Comparison of ENCODE assay signal across 8 cellular contexts in the genomic region with DNA sequence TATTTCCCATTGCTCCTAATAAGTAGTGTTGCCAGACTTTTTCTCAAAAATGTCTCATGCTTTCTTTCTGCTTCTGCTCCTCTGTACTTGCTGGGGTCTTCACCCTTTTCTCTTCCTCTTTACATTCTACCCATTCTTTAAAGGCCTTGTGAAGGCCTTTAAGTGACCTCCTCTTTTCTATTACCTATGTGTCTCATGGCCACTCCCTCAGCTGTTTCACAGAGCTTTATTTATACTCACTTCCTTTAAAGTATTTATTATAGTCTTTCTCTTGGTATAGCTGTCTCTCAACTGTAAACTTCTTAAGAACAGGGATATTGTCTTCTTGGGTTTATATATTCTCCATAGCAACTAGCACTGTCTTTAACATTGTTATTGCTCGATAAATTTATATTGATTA. TPM values are rescaled to one million over a fixed set of nuclear protein-coding genes. Genes with fewer than 3 reads are reported as not detected.
DNase-seq lines count a peak whose midpoint lies in the region; ATAC-seq, FAIRE-seq and TF ChIP-seq lines count a peak whose summit lies in the region.

No MANE protein-coding gene starts in this region.

- H3K4me3 ChIP-seq in keratinocyte (ENCODE audit: control insufficient read depth in 2 of 3, extremely low read depth in 1 of 3, insufficient read depth in 2 of 3, low read depth in 1 of 3, low read length in 3 of 3) = peak overlapping the region; percentile 70 to 86 (median 84)
- peak overlapping the region; percentile 70 to 72 for H3K4me3 ChIP-seq in tibial artery

- H4K20me1 ChIP-seq in keratinocyte (ENCODE audit: control insufficient read depth, extremely low read depth, insufficient read depth, low read length) = no peaks in the 10 kb centered on the region

- H3K4me1 ChIP-seq in keratinocyte (ENCODE audit: control insufficient read depth, extremely low read depth, insufficient read depth, low read length) (peaks cover 19% of the 10 kb centered on the region), tibial artery (peaks cover 0 to 17% (median 9%) of the 10 kb centered on the region in 4 donors)

- no peak for FAIRE-seq in keratinocyte (lab: Jason Lieb, UNC)

- peak overlapping the region; percentile 3 for H3K27ac Mint-ChIP-seq in activated T-helper 2 cell treated with anti-CD3 and anti-CD28 coated beads, Interferon-gamma antibody, Interleukin-2, Interleukin-4, amounts not matched to agents 10 μg/mL and 5 μg/mL and 100 μg/mL, durations not matched to agents 14 hours and 24 hours and 36 hours

- peaks cover 15% of the 10 kb centered on the region for H3K36me3 Mint-ChIP-seq in activated T-cell treated with anti-CD3 and anti-CD28 coated beads, Interleukin-2, amount 50 U/mL, for 4 hours (ENCODE audit: insufficient read depth)
- peaks cover 26% of the 10 kb centered on the region for H3K36me3 Mint-ChIP-seq in activated T-helper 2 cell treated with anti-CD3 and anti-CD28 coated beads, Interferon-gamma antibody, Interleukin-2, Interleukin-4, amounts not matched to agents 10 μg/mL and 5 μg/mL and 100 μg/mL, durations not matched to agents 14 hours and 24 hours and 36 hours (ENCODE audit: low read depth)

- peak overlapping the region; percentile 94 for H3K4me2 ChIP-seq in keratinocyte (ENCODE audit: control insufficient read depth, extremely low read depth, insufficient read depth, low read depth, low read length)

- H3K36me3 ChIP-seq in keratinocyte (ENCODE audit: control insufficient read depth in 2 of 2, extremely low read depth in 1 of 2, insufficient read depth in 2 of 2, low read length in 2 of 2) (peaks cover 4 to 15% of the 10 kb centered on the region in 2 experiments), tibial artery (peaks cover 18 to 30% (median 22%) of the 10 kb centered on the region in 3 donors)

- peaks cover 32% of the 10 kb centered on the region for H3K4me1 Mint-ChIP-seq in activated T-cell treated with anti-CD3 and anti-CD28 coated beads, Interleukin-2, amount 50 U/mL, for 4 hours (ENCODE audit: low read depth)
- peaks cover 19% of the 10 kb centered on the region for H3K4me1 Mint-ChIP-seq in activated T-helper 2 cell treated with anti-CD3 and anti-CD28 coated beads, Interferon-gamma antibody, Interleukin-2, Interleukin-4, amounts not matched to agents 10 μg/mL and 5 μg/mL and 100 μg/mL, durations not matched to agents 14 hours and 24 hours and 36 hours (ENCODE audit: low read depth)

- H2AFZ ChIP-seq in keratinocyte (ENCODE audit: control insufficient read depth, low read length) = no peak overlapping the region

- DNase-seq in activated T-cell treated with anti-CD3 and anti-CD28 coated beads, Interleukin-2, amount 50 U/mL, for 4 hours = no peak
- no peak for DNase-seq in activated T-cell treated with anti-CD3 and anti-CD28 coated beads for 4 hours
- no peak for DNase-seq in activated T-helper 2 cell treated with anti-CD3 and anti-CD28 coated beads, Interferon-gamma antibody, Interleukin-2, Interleukin-4, amounts not matched to agents 10 μg/mL and 5 μg/mL and 100 μg/mL, durations not matched to agents 14 hours and 24 hours and 36 hours (ENCODE audit: low spot score)
- DNase-seq in keratinocyte (ENCODE audit: low read depth, low spot score) = no peak
- DNase-seq in tibial artery = no peak
- DNase-seq in NCI-H526 treated with DMSO at 0.1 percent for 48 hours (lab: John Stamatoyannopoulos, UW) = no peak
- no peak for DNase-seq in SHP77 (lab: John Stamatoyannopoulos, UW)

- H3K9me3 Mint-ChIP-seq in activated T-cell treated with anti-CD3 and anti-CD28 coated beads, Interleukin-2, amount 50 U/mL, for 4 hours = no peaks in the 10 kb centered on the region
- no peaks in the 10 kb centered on the region for H3K9me3 Mint-ChIP-seq in activated T-helper 2 cell treated with anti-CD3 and anti-CD28 coated beads, Interferon-gamma antibody, Interleukin-2, Interleukin-4, amounts not matched to agents 10 μg/mL and 5 μg/mL and 100 μg/mL, durations not matched to agents 14 hours and 24 hours and 36 hours

- TF ChIP-seq CTCF in keratinocyte (optimal IDR thresholded peaks at IDR 0.05 in 1 of 3, IDR thresholded peaks at IDR 0.05 in 1 of 3, conservative IDR thresholded peaks at IDR 0.05 in 1 of 3; ENCODE audit: extremely low read depth in 1 of 3, insufficient read depth in 2 of 3, low read length in 3 of 3) (no peak), tibial artery (IDR thresholded peaks at IDR 0.05) (no peak)

- no peaks in the 10 kb centered on the region for H3K9me1 ChIP-seq in keratinocyte (ENCODE audit: control insufficient read depth, extremely low read depth, insufficient read depth, low read length)

- peaks cover 6% of the 10 kb centered on the region for H3K79me2 ChIP-seq in keratinocyte (ENCODE audit: control insufficient read depth, insufficient read depth, low read length)

- H3K9me3 ChIP-seq in keratinocyte (ENCODE audit: control insufficient read depth, low read depth, low read length) = no peaks in the 10 kb centered on the region
- no peaks in the 10 kb centered on the region for H3K9me3 ChIP-seq in tibial artery

- peaks cover 3% of the 10 kb centered on the region for H3K27me3 Mint-ChIP-seq in activated T-cell treated with anti-CD3 and anti-CD28 coated beads, Interleukin-2, amount 50 U/mL, for 4 hours (ENCODE audit: low read depth)
- peaks cover 6% of the 10 kb centered on the region for H3K27me3 Mint-ChIP-seq in activated T-helper 2 cell treated with anti-CD3 and anti-CD28 coated beads, Interferon-gamma antibody, Interleukin-2, Interleukin-4, amounts not matched to agents 10 μg/mL and 5 μg/mL and 100 μg/mL, durations not matched to agents 14 hours and 24 hours and 36 hours (ENCODE audit: low read depth)

- H3K9ac ChIP-seq in keratinocyte (ENCODE audit: control insufficient read depth, extremely low read depth, insufficient read depth, low read length) = peak overlapping the region; percentile 82

- H3K27ac ChIP-seq in keratinocyte (ENCODE audit: control insufficient read depth, insufficient read depth, low read length) = peak overlapping the region; percentile 88
- peak overlapping the region; percentile 76 to 80 for H3K27ac ChIP-seq in tibial artery

- H3K4me3 Mint-ChIP-seq in activated T-cell treated with anti-CD3 and anti-CD28 coated beads, Interleukin-2, amount 50 U/mL, for 4 hours = peak overlapping the region; percentile 96
- H3K4me3 Mint-ChIP-seq in activated T-helper 2 cell treated with anti-CD3 and anti-CD28 coated beads, Interferon-gamma antibody, Interleukin-2, Interleukin-4, amounts not matched to agents 10 μg/mL and 5 μg/mL and 100 μg/mL, durations not matched to agents 14 hours and 24 hours and 36 hours (ENCODE audit: low read depth) = peak overlapping the region; percentile 96

- H3K27me3 ChIP-seq in keratinocyte (ENCODE audit: control insufficient read depth, extremely low read depth, insufficient read depth, low read length) (no peaks in the 10 kb centered on the region), tibial artery (no peaks in the 10 kb centered on the region)

- dilution Hi-C loops in keratinocyte (cut with MboI; ENCODE audit: extremely low pct_ligation_motif_present, low sequenced_read_pairs) = no loop called here

- no peak for ATAC-seq in activated T-cell treated with anti-CD3 and anti-CD28 coated beads, Interleukin-2, amount 50 U/mL, for 4 hours
- no peak for ATAC-seq in HG03139 (IDR thresholded peaks at IDR 0.05; ENCODE audit: unreplicated experiment)

- intact Hi-C loops in activated T-helper 2 cell treated with anti-CD3 and anti-CD28 coated beads, Interferon-gamma antibody, Interleukin-2, Interleukin-4, amounts not matched to agents 10 μg/mL and 5 μg/mL and 100 μg/mL, durations not matched to agents 14 hours and 24 hours and 36 hours (cut with micrococcal nuclease) = loop anchor here (2.0 to 5.0 kb wide), 4 partner anchors 66 to 283 kb away; a partner anchor contains a TSS
- intact Hi-C loops in tibial artery (cut with DNase I; ENCODE audit: low total_unique reads) = no loop called here

RNA-seq across cellular contexts. Expression of a gene that starts 0.8 kb away (rescaled TPM):
- 10 to 100 TPM; 11.2 to 11.9 (median 11.5) TPM for total RNA-seq in activated T-cell treated with anti-CD3 and anti-CD28 coated beads, Interleukin-2, amount 50 U/mL, for 4 hours
- total RNA-seq in activated T-helper 2 cell treated with anti-CD3 and anti-CD28 coated beads, Interferon-gamma antibody, Interleukin-2, Interleukin-4, amounts not matched to agents 10 μg/mL and 5 μg/mL and 100 μg/mL, durations not matched to agents 14 hours and 24 hours and 36 hours = 21.3 and 22.4 TPM in 2 replicates
- polyA plus RNA-seq in keratinocyte = 14.0 to 22.2 TPM (median 19.5 TPM) in 3 replicates
- 91.1 TPM for polyA plus RNA-seq in keratinocyte (2011; ENCODE audit: low read depth)
- 10.4 and 16.8 TPM in 2 replicates for polyA plus RNA-seq in keratinocyte (2011; cell fraction: cytosol; rRNA removed)
- 21.4 and 24.2 TPM in 2 replicates for polyA plus RNA-seq in keratinocyte (2011; cell fraction: nucleus; rRNA removed)
- 13.5 and 15.5 TPM in 2 replicates for polyA plus RNA-seq in keratinocyte (2012; ENCODE audit: low replicate concordance)
- 6.6 to 23.5 TPM (median 15.1 TPM) in 3 replicates for polyA minus RNA-seq in keratinocyte
- 11.7 TPM for polyA minus RNA-seq in keratinocyte (2011; cell fraction: cytosol; rRNA and poly(A)+ RNA removed)
- 10.3 and 20.6 TPM in 2 replicates for polyA minus RNA-seq in keratinocyte (2011; cell fraction: nucleus; rRNA and poly(A)+ RNA removed)

RNA-seq across cellular contexts. Expression of a gene that starts 24.5 kb away (rescaled TPM):
- total RNA-seq in activated T-cell treated with anti-CD3 and anti-CD28 coated beads, Interleukin-2, amount 50 U/mL, for 4 hours = under 1 TPM in 1 of 3 donors, not detected in 2; 0.16 TPM
- 0.27 TPM in 1 of 2 replicates, not detected in the other for total RNA-seq in activated T-helper 2 cell treated with anti-CD3 and anti-CD28 coated beads, Interferon-gamma antibody, Interleukin-2, Interleukin-4, amounts not matched to agents 10 μg/mL and 5 μg/mL and 100 μg/mL, durations not matched to agents 14 hours and 24 hours and 36 hours
- 1.4 to 3.3 TPM (median 2.4 TPM) in 3 replicates for polyA plus RNA-seq in keratinocyte
- polyA plus RNA-seq in keratinocyte (2011; ENCODE audit: low read depth) = 3.5 TPM
- 1.5 and 2.1 TPM in 2 replicates for polyA plus RNA-seq in keratinocyte (2011; cell fraction: cytosol; rRNA removed)
- 7.4 and 8.3 TPM in 2 replicates for polyA plus RNA-seq in keratinocyte (2011; cell fraction: nucleus; rRNA removed)
- polyA plus RNA-seq in keratinocyte (2012; ENCODE audit: low replicate concordance) = 1.4 and 1.7 TPM in 2 replicates
- polyA minus RNA-seq in keratinocyte = 0.49 to 2.3 TPM (median 0.76 TPM) in 3 replicates
- polyA minus RNA-seq in keratinocyte (2011; cell fraction: cytosol; rRNA and poly(A)+ RNA removed) = 2.1 TPM
- 1.9 and 4.1 TPM in 2 replicates for polyA minus RNA-seq in keratinocyte (2011; cell fraction: nucleus; rRNA and poly(A)+ RNA removed)
